16 cellular contexts compared by ENCODE assay signal in genomic region chr2:233455006-233455405, GRCh38.
DNase-seq lines count a peak whose midpoint lies in the region; ATAC-seq, FAIRE-seq and TF ChIP-seq lines count a peak whose summit lies in the region.
"Had no signal": no experiment of that assay in that cellular context is flagged by ENCODE, and none has a peak within 500 bp of the region (broad histone marks: within the 10 kb centered on the region; RNA-seq: fewer than 3 reads in every experiment).

No MANE protein-coding gene starts in this region.

- H3K4me3 ChIP-seq in K562 (no peak overlapping the region), neuronal stem cell (ENCODE audit: low read length in 2 of 2) (no peak overlapping the region)

- ATAC-seq in natural killer cell treated with Interleukin-12 subunit alpha and Interleukin-12 subunit beta and Interleukin-15 and Interleukin-18, amount 100 ng/mL, for 72 hours = no peak
- ATAC-seq in natural killer cell = no peak
- no peak for ATAC-seq in K562
- ATAC-seq: Panc1 had no signal

- H3K36me3 Mint-ChIP-seq in natural killer cell treated with Interleukin-12 subunit alpha and Interleukin-12 subunit beta and Interleukin-15 and Interleukin-18, amount 100 ng/mL, for 72 hours = no peaks in the 10 kb centered on the region
- H3K36me3 Mint-ChIP-seq in natural killer cell (peaks cover 16% of the 10 kb centered on the region), osteocyte (ENCODE audit: unreplicated experiment) (peaks cover 49% of the 10 kb centered on the region)

- H3K27ac Mint-ChIP-seq in natural killer cell treated with Interleukin-12 subunit alpha and Interleukin-12 subunit beta and Interleukin-15 and Interleukin-18, amount 100 ng/mL, for 72 hours = no peak overlapping the region
- H3K27ac Mint-ChIP-seq in natural killer cell = no peak overlapping the region
- no peak overlapping the region for H3K27ac Mint-ChIP-seq in osteocyte (ENCODE audit: unreplicated experiment)

- H4K20me1 ChIP-seq in K562 (replicated peaks; ENCODE audit: control insufficient read depth, insufficient read depth, low read length) = no peaks in the 10 kb centered on the region

- POLR2A ChIA-PET in K562 (lab: Yijun Ruan, JAX) = no interaction called here

- in situ Hi-C loops in K562 (cut with MboI) = no loop called here

- no peak for TF ChIP-seq EP300 in K562 (IDR thresholded peaks at IDR 0.05; ENCODE audit: low read length)

- CTCF ChIA-PET in K562 (lab: Yijun Ruan, JAX; ENCODE audit: low intra/inter-chr PET ratio) = no interaction called here

- no peak overlapping the region for H2BK120ac ChIP-seq in neuronal stem cell (ENCODE audit: low read depth, low read length)

- H3K9me3 Mint-ChIP-seq in natural killer cell treated with Interleukin-12 subunit alpha and Interleukin-12 subunit beta and Interleukin-15 and Interleukin-18, amount 100 ng/mL, for 72 hours = no peaks in the 10 kb centered on the region
- H3K9me3 Mint-ChIP-seq in natural killer cell (no peaks in the 10 kb centered on the region), osteocyte (ENCODE audit: unreplicated experiment) (no peaks in the 10 kb centered on the region)

- no peak overlapping the region for H4K91ac ChIP-seq in neuronal stem cell (ENCODE audit: low read depth, low read length, poor library complexity)

- no TSS peak for BruUV-seq in K562 (replicated peaks; lab: Mats Ljungman, UMichigan)

- no peak overlapping the region for H3K4me3 Mint-ChIP-seq in natural killer cell treated with Interleukin-12 subunit alpha and Interleukin-12 subunit beta and Interleukin-15 and Interleukin-18, amount 100 ng/mL, for 72 hours
- H3K4me3 Mint-ChIP-seq in natural killer cell (no peak overlapping the region), osteocyte (ENCODE audit: unreplicated experiment) (no peak overlapping the region)

- H3K4me1 Mint-ChIP-seq in natural killer cell treated with Interleukin-12 subunit alpha and Interleukin-12 subunit beta and Interleukin-15 and Interleukin-18, amount 100 ng/mL, for 72 hours (ENCODE audit: low read depth in 2 of 2) = no peaks in the 10 kb centered on the region
- H3K4me1 Mint-ChIP-seq in natural killer cell (peaks cover 0 to 9% of the 10 kb centered on the region in 2 donors), osteocyte (ENCODE audit: unreplicated experiment) (no peaks in the 10 kb centered on the region)

- TF ChIP-seq CTCF in natural killer cell (IDR thresholded peaks at IDR 0.05) (no peak), K562 (IDR thresholded peaks at IDR 0.05 in 2 of 3, conservative IDR thresholded peaks at IDR 0.05 in 1 of 3; ENCODE audit: insufficient read depth in 2 of 3, low read depth in 1 of 3, low read length in 3 of 3) (no peak), osteocyte (IDR thresholded peaks at IDR 0.05) (no peak)

- no peak overlapping the region for H3K4ac ChIP-seq in neuronal stem cell (ENCODE audit: low read length)

- peak overlapping the region; percentile 39 for H3K23ac ChIP-seq in neuronal stem cell (ENCODE audit: low read depth, low read length, poor library complexity)

- H2AK5ac ChIP-seq in neuronal stem cell (ENCODE audit: low read depth, low read length) = no peak overlapping the region

- WGBS in K562 (ENCODE audit: insufficient coverage, low coverage, missing lambda C conversion rate) = 91% methylated on average over 10 of the region's 11 CpGs
- no CpG with 5 or more reads among the region's 11 CpGs for WGBS in neuronal stem cell (ENCODE audit: extremely low coverage in 2 of 2, insufficient read length in 2 of 2, insufficient replicate concordance in 1 of 2), 2 donors

- no peaks in the 10 kb centered on the region for H3K79me2 ChIP-seq in K562 (ENCODE audit: control insufficient read depth, insufficient read depth, low read length)

- H3K9me3 ChIP-seq in K562 (replicated peaks; ENCODE audit: control insufficient read depth, insufficient read depth, low read depth, low read length) (no peaks in the 10 kb centered on the region), neuronal stem cell (replicated peaks in 1 of 2; ENCODE audit: control insufficient read depth in 2 of 2, insufficient read depth in 1 of 2, low read depth in 1 of 2, low read length in 2 of 2) (no peaks in the 10 kb centered on the region)

- TF ChIP-seq RAD21 in K562 (CRISPR knock-in tag; conservative IDR thresholded peaks at IDR 0.05 in 1 of 2, IDR thresholded peaks at IDR 0.05 in 1 of 2) = no peak

- no peak for FAIRE-seq in K562 (lab: Jason Lieb, UNC)

- no peak overlapping the region for H3K18ac ChIP-seq in neuronal stem cell (ENCODE audit: low read length)

- no peak overlapping the region for H3K14ac ChIP-seq in neuronal stem cell (ENCODE audit: low read length)

- no peak overlapping the region for H2BK15ac ChIP-seq in neuronal stem cell (ENCODE audit: low read length)

- intact Hi-C loops in natural killer cell (cut with micrococcal nuclease) (no loop called here), K562 (cut with micrococcal nuclease) (no loop called here)

- no peak overlapping the region for H2BK5ac ChIP-seq in neuronal stem cell (ENCODE audit: low read length)

- H3K4me1 ChIP-seq in K562 (replicated peaks in 1 of 2; ENCODE audit: control insufficient read depth in 2 of 2, insufficient read depth in 2 of 2, low read length in 2 of 2) = peaks cover 7 to 18% of the 10 kb centered on the region in 2 experiments; a peak in 4 of 5 replicates
- H3K4me1 ChIP-seq in neuronal stem cell (ENCODE audit: control insufficient read depth in 2 of 2, insufficient read depth in 1 of 2, low read depth in 1 of 2, low read length in 2 of 2) = peaks cover 0 to 18% of the 10 kb centered on the region in 2 donors

- H3K36me3 ChIP-seq in K562 (ENCODE audit: control insufficient read depth, insufficient read depth, low read length) = peaks cover 57% of the 10 kb centered on the region; the same call in 2 of the 3 replicates
- H3K36me3 ChIP-seq in neuronal stem cell (replicated peaks in 1 of 2; ENCODE audit: control insufficient read depth in 2 of 2, insufficient read depth in 2 of 2, low read length in 2 of 2) = peaks cover 26 to 82% of the 10 kb centered on the region in 2 donors

- no peak overlapping the region for H3K9ac ChIP-seq in K562 (ENCODE audit: insufficient read depth in 1 of 2, low read depth in 2 of 2, low read length in 2 of 2)
- no peak overlapping the region for H3K9ac ChIP-seq in neuronal stem cell (ENCODE audit: low read depth, low read length, poor library complexity)
- H3K9ac ChIP-seq: KMS-11 had no signal

- no peak overlapping the region for H2BK12ac ChIP-seq in neuronal stem cell (ENCODE audit: low read length)

- no peaks in the 10 kb centered on the region for H3K9me1 ChIP-seq in K562 (ENCODE audit: control insufficient read depth, insufficient read depth, low read length)

- no peak overlapping the region for H3K4me2 ChIP-seq in K562 (ENCODE audit: insufficient read depth, low read length)
- H3K4me2 ChIP-seq in neuronal stem cell (ENCODE audit: insufficient read depth, low read length, poor library complexity, severe bottlenecking) = no peak overlapping the region
- H3K4me2 ChIP-seq: KMS-11 had no signal

- H3K27me3 Mint-ChIP-seq in natural killer cell treated with Interleukin-12 subunit alpha and Interleukin-12 subunit beta and Interleukin-15 and Interleukin-18, amount 100 ng/mL, for 72 hours = no peaks in the 10 kb centered on the region
- H3K27me3 Mint-ChIP-seq in natural killer cell (ENCODE audit: low read depth in 2 of 2) (no peaks in the 10 kb centered on the region), osteocyte (ENCODE audit: unreplicated experiment) (no peaks in the 10 kb centered on the region)

- TF ChIP-seq POLR2A in K562 (conservative IDR thresholded peaks at IDR 0.05) = no peak

- H3K27me3 ChIP-seq in K562 (ENCODE audit: control insufficient read depth in 2 of 2, insufficient read depth in 2 of 2, low read length in 2 of 2) (no peaks in the 10 kb centered on the region), neuronal stem cell (ENCODE audit: control insufficient read depth in 3 of 3, insufficient read depth in 3 of 3, low read depth in 1 of 3, low read length in 3 of 3) (no peaks in the 10 kb centered on the region)

- H2AFZ ChIP-seq in K562 (ENCODE audit: low read depth, low read length) (no peak overlapping the region), neuronal stem cell (ENCODE audit: low read length) (no peak overlapping the region)

- no peaks in the 10 kb centered on the region for H3K79me1 ChIP-seq in neuronal stem cell (ENCODE audit: low read depth, low read length)

- peak; percentile 22 for DNase-seq in natural killer cell treated with Interleukin-12 subunit alpha and Interleukin-12 subunit beta and Interleukin-15 and Interleukin-18, amount 100 ng/mL, for 72 hours (ENCODE audit: low spot score)
- DNase-seq in natural killer cell (no peak), K562 (ENCODE audit: extremely low read depth in 1 of 4, low spot score in 3 of 4) (no peak), neuronal stem cell (ENCODE audit: low spot score) (no peak), nucleus accumbens (lab: John Stamatoyannopoulos, UW) (no peak), NCI-H2081 (lab: John Stamatoyannopoulos, UW) (no peak), osteocyte (ENCODE audit: extremely low spot score, unreplicated experiment) (no peak)
- DNase-seq: ACHN, DMS79 treated with DMSO at 0.1 percent for 48 hours, NCI-H1436, NCI-H2029, NCI-H2171, NCI-H446 had no signal

- no peak overlapping the region for H4K8ac ChIP-seq in neuronal stem cell (ENCODE audit: low read depth, low read length)

- H3K27ac ChIP-seq in K562 (ENCODE audit: extremely low read depth, low read depth, low read length) (no peak overlapping the region), neuronal stem cell (replicated peaks; ENCODE audit: low read length) (no peak overlapping the region)
- H3K27ac ChIP-seq: C4-2B, KMS-11 had no signal

TF ChIP-seq in K562, 482 proteins besides CTCF, POLR2A, EP300 and RAD21:
- TF ChIP-seq TBP (optimal IDR thresholded peaks at IDR 0.05; ENCODE audit: low read depth, low read length) (no peak), CEBPB (tag; IDR thresholded peaks at IDR 0.05) (peak; percentile 50)
